17 cellular contexts compared by ENCODE assay signal in the genomic region with DNA sequence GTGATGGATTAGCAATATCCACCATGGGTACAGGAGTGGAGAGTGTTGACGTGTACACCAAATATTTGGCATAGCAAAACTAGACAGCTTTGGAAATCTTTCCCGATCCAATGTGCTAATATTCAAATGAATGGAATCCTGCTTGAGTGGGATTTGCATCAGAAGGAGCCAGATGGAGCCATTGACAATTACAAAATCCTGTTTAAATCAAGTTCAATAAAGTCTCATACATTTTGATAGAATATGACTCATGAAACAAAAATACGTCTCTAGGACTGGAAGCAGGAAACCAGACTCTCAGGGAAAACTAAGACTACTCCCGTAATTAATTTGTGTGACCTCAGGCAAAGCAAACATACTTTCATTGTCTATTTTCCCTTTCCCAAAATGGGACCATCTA. TPM values are rescaled to one million over a fixed set of nuclear protein-coding genes. Genes with fewer than 3 reads are reported as not detected.
A peak's percentile ranks its signal among the peaks of the same experiment; 100 is the strongest.
DNase-seq lines count a peak whose midpoint lies in the region; ATAC-seq and TF ChIP-seq lines count a peak whose summit lies in the region.
"Had no signal": no experiment of that assay in that cellular context is flagged by ENCODE, and none has a peak within 500 bp of the region (broad histone marks: within the 10 kb centered on the region; RNA-seq: fewer than 3 reads in every experiment).

No MANE protein-coding gene starts in this region.

- peak overlapping the region; percentile 71 for H3K27ac ChIP-seq in ACC112 (ENCODE audit: low read depth, low read length)
- peak overlapping the region; percentile 52 for H3K27ac ChIP-seq in mammary epithelial cell (ENCODE audit: insufficient read depth, low read depth, low read length)
- no peak overlapping the region for H3K27ac ChIP-seq in mesenchymal stem cell (ENCODE audit: low read length, poor library complexity, severe bottlenecking)
- H3K27ac ChIP-seq: adrenal gland, coronary artery, testis had no signal

- ATAC-seq in GM21390 (IDR thresholded peaks at IDR 0.05; ENCODE audit: unreplicated experiment), result no peak
- ATAC-seq: activated CD8-positive, alpha-beta T cell treated with anti-CD3 and anti-CD28 coated beads for 36 hours; esophagus mucosa had no signal

- H3K4me1 ChIP-seq in ACC112 (ENCODE audit: control insufficient read depth, insufficient read depth, low read length, unreplicated experiment) (peaks cover 50% of the 10 kb centered on the region), mammary epithelial cell (ENCODE audit: insufficient read depth, low read length) (peaks cover 49% of the 10 kb centered on the region), mesenchymal stem cell (ENCODE audit: control insufficient read depth, insufficient read depth, low read depth, low read length) (peaks cover 3% of the 10 kb centered on the region)
- H3K4me1 ChIP-seq: adrenal gland, testis had no signal

- H2AFZ ChIP-seq in ACC112 (ENCODE audit: low read length, unreplicated experiment) (no peak overlapping the region), mammary epithelial cell (ENCODE audit: low read depth, low read length) (peak overlapping the region; percentile 14), mesenchymal stem cell (ENCODE audit: low read depth, low read length) (no peak overlapping the region)

- no peak overlapping the region for H4K91ac ChIP-seq in mesenchymal stem cell (ENCODE audit: low read length)

- H2AK5ac ChIP-seq in mesenchymal stem cell (ENCODE audit: low read length, severe bottlenecking), result peak overlapping the region; percentile 31

- H3K36me3 ChIP-seq in ACC112 (ENCODE audit: insufficient read depth, low read length), result no peaks in the 10 kb centered on the region
- no peaks in the 10 kb centered on the region for H3K36me3 ChIP-seq in mammary epithelial cell (ENCODE audit: insufficient read depth, low read length)
- H3K36me3 ChIP-seq in mesenchymal stem cell (ENCODE audit: control insufficient read depth in 1 of 2, insufficient read depth in 2 of 2, low read depth in 1 of 2, low read length in 2 of 2), result peaks cover 0 to 16% of the 10 kb centered on the region in 2 experiments
- H3K36me3 ChIP-seq: adrenal gland had no signal

- H2BK120ac ChIP-seq in mesenchymal stem cell (ENCODE audit: low read depth, low read length), result no peak overlapping the region

- no TSS peak for BruUV-seq in mammary epithelial cell (replicated peaks; lab: Mats Ljungman, UMichigan)

- DNase-seq in M059J (ENCODE audit: low read depth) (peak; percentile 74), mammary epithelial cell (peak; percentile 57), mesenchymal stem cell (no peak), NCI-H2107 treated with DMSO at 0.1 percent for 48 hours (lab: John Stamatoyannopoulos, UW; ENCODE audit: unreplicated experiment) (no peak), LoVo (ENCODE audit: low spot score) (no peak), activated gamma-delta T cell (lab: John Stamatoyannopoulos, UW) (no peak)
- DNase-seq: activated CD8-positive, alpha-beta T cell treated with anti-CD3 and anti-CD28 coated beads for 36 hours; adrenal gland; DMS79; naive B cell; NCI-H1105 treated with DMSO at 0.1 percent for 48 hours; testis had no signal

- peaks cover 12% of the 10 kb centered on the region for H3K79me1 ChIP-seq in mesenchymal stem cell (replicated peaks; ENCODE audit: low read length, poor library complexity, severe bottlenecking)

- no peak for TF ChIP-seq CTCF in mammary epithelial cell (conservative IDR thresholded peaks at IDR 0.05 in 1 of 2, IDR thresholded peaks at IDR 0.05 in 1 of 2; ENCODE audit: extremely low read depth in 1 of 2, insufficient read depth in 1 of 2, low read depth in 1 of 2, low read length in 2 of 2)

- H3K23ac ChIP-seq in mesenchymal stem cell (ENCODE audit: low read length in 2 of 2), result no peak overlapping the region

- WGBS in mammary epithelial cell (ENCODE audit: low coverage, missing lambda C conversion rate), result 17% methylated on average over 4 of the region's 4 CpGs
- 67% methylated on average over 4 of the region's 4 CpGs for WGBS in mesenchymal stem cell

- H3K4me2 ChIP-seq in mammary epithelial cell (ENCODE audit: insufficient read depth, low read depth, low read length) (peak overlapping the region; percentile 16), mesenchymal stem cell (ENCODE audit: low read length, poor library complexity, severe bottlenecking) (no peak overlapping the region)

- H4K8ac ChIP-seq in mesenchymal stem cell (ENCODE audit: low read length), result no peak overlapping the region

- no peak overlapping the region for H2BK15ac ChIP-seq in mesenchymal stem cell (ENCODE audit: low read depth, poor library complexity, severe bottlenecking)

- CTCF ChIA-PET in mammary epithelial cell (lab: Charles Lee; ENCODE audit: low non-redundant PET), result no interaction called here

- H2BK12ac ChIP-seq in mesenchymal stem cell (ENCODE audit: low read length in 2 of 2), result no peak overlapping the region

- in situ Hi-C loops in mammary epithelial cell (cut with MboI; ENCODE audit: low sequenced_read_pairs in 2 of 2), result loop anchor here in 1 of 2 donors (10.0 kb wide), 1 partner anchor 420 kb away; no protein-coding TSS in a partner anchor

- intact Hi-C loops in mammary epithelial cell (cut with micrococcal nuclease), result no loop called here

- H3K9ac ChIP-seq in mammary epithelial cell (ENCODE audit: insufficient read depth, low read length), result no peak overlapping the region
- no peak overlapping the region for H3K9ac ChIP-seq in mesenchymal stem cell (ENCODE audit: low read length)

- H3K27me3 ChIP-seq in ACC112 (ENCODE audit: insufficient read depth, low read length) (no peaks in the 10 kb centered on the region), mammary epithelial cell (ENCODE audit: insufficient read depth, low read length) (no peaks in the 10 kb centered on the region), mesenchymal stem cell (ENCODE audit: control insufficient read depth in 1 of 2, insufficient read depth in 1 of 2, low read length in 2 of 2) (no peaks in the 10 kb centered on the region)
- H3K27me3 ChIP-seq: adrenal gland, testis had no signal

- H3K4ac ChIP-seq in mesenchymal stem cell (ENCODE audit: low read depth in 1 of 2, low read length in 2 of 2), result no peak overlapping the region

- no peak overlapping the region for H3K18ac ChIP-seq in mesenchymal stem cell (ENCODE audit: low read depth in 1 of 2, low read length in 2 of 2)

- no peak overlapping the region for H2BK5ac ChIP-seq in mesenchymal stem cell (ENCODE audit: low read depth, low read length, poor library complexity, severe bottlenecking)

- no peak overlapping the region for H3K14ac ChIP-seq in mesenchymal stem cell (ENCODE audit: low read length in 2 of 2)

- dilution Hi-C loops in mammary epithelial cell (cut with HindIII; ENCODE audit: low sequenced_read_pairs), result no loop called here

- 0 out of 2 replicates have a peak overlapping the region, but pooled peaks have one; percentile 21 for H3K4me3 ChIP-seq in ACC112 (ENCODE audit: low read depth, low read length)
- no peak overlapping the region for H3K4me3 ChIP-seq in mammary epithelial cell (replicated peaks in 1 of 3; ENCODE audit: insufficient read depth in 1 of 3, low read depth in 2 of 3, low read length in 3 of 3)
- no peak overlapping the region for H3K4me3 ChIP-seq in mesenchymal stem cell (ENCODE audit: insufficient read depth in 1 of 2, low read depth in 1 of 2, low read length in 2 of 2)
- H3K4me3 ChIP-seq: adrenal gland, coronary artery, testis had no signal

- H3K9me3 ChIP-seq in mammary epithelial cell (replicated peaks; ENCODE audit: insufficient read depth, low read length) (no peaks in the 10 kb centered on the region), mesenchymal stem cell (ENCODE audit: control insufficient read depth, low read length) (no peaks in the 10 kb centered on the region)
- H3K9me3 ChIP-seq: adrenal gland, testis had no signal

- H3K79me2 ChIP-seq in ACC112 (ENCODE audit: control insufficient read depth, insufficient read depth, low read length, unreplicated experiment), result no peaks in the 10 kb centered on the region
- H3K79me2 ChIP-seq in mammary epithelial cell (ENCODE audit: insufficient read depth, low read length), result peaks cover 7% of the 10 kb centered on the region

- no peaks in the 10 kb centered on the region for H4K20me1 ChIP-seq in mammary epithelial cell (ENCODE audit: insufficient read depth, low read length)

RNA-seq across cellular contexts. Expression of gene TNC, which starts 13.0 kb away (rescaled TPM):
- total RNA-seq in M059J (2014; rRNA removed; shearing (Covaris generic)), result 77.5 and 151 TPM in 2 replicates
- 100 to 1,000 TPM in 1 of 2 donors, 10 to 100 TPM in 1; 85.8 to 178 TPM for total RNA-seq in mammary epithelial cell
- 22.2 TPM for polyA plus RNA-seq in mammary epithelial cell
- polyA minus RNA-seq in mammary epithelial cell, result 48.1 TPM
- 32.2 TPM for polyA plus RNA-seq in mesenchymal stem cell (2013, experiment 1 of 2)
- 29.1 TPM for polyA plus RNA-seq in mesenchymal stem cell (2013, experiment 2 of 2)
- polyA plus RNA-seq: IgD-negative memory B cell had no signal

Comparison
In these comparisons a context has a peak if more than half of its experiments do, and no peak if none do; other contexts are left out.
1. DNase-seq: peak in M059J (single experiment) and mammary epithelial cell (single experiment); none in mesenchymal stem cell (single experiment), NCI-H2107 treated with DMSO at 0.1 percent for 48 hours (single experiment), LoVo (single experiment) and activated gamma-delta T cell (single experiment).